ENCODE assay signal across 25 cellular contexts in the genomic region with DNA sequence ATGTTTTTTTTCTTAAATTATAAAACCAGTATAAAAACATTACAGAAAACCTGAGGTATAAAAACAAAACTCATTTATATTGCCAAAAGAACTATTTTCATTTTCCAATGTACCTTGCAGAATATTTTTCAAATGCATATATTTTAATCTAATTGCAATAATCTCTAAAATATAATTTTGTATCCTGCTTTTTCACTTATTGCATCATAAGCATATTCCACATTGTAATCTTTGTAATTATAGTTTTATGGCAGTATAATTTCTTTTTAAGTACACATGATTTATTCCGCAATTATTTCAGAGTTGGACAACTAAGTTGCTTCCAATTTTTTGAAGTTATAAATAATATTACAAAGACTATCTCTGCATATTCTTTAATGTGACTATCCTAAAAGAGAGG. TPM values are rescaled to one million over a fixed set of nuclear protein-coding genes. Genes with fewer than 3 reads are reported as not detected.
DNase-seq lines count a peak whose midpoint lies in the region; ATAC-seq, FAIRE-seq and TF ChIP-seq lines count a peak whose summit lies in the region.
"Had no signal": no experiment of that assay in that cellular context is flagged by ENCODE, and none has a peak within 500 bp of the region (broad histone marks: within the 10 kb centered on the region; RNA-seq: fewer than 3 reads in every experiment).

No MANE protein-coding gene starts in this region.

- H2BK120ac ChIP-seq in IMR-90 (ENCODE audit: low read depth, low read length): no peak overlapping the region

- H3K9me3 ChIP-seq in IMR-90 (ENCODE audit: control insufficient read depth, insufficient read depth, low read length): no peaks in the 10 kb centered on the region
- H3K9me3 ChIP-seq in small intestine (ENCODE audit: control insufficient read depth, low read depth): no peaks in the 10 kb centered on the region
- H3K9me3 ChIP-seq: BE2C, BLaER1 had no signal

- H4K91ac ChIP-seq in IMR-90 (ENCODE audit: insufficient read depth, low read depth, low read length): no peak overlapping the region

- H3K27ac ChIP-seq in IMR-90 (ENCODE audit: insufficient read depth, low read length) (no peak overlapping the region), small intestine (ENCODE audit: low read depth in 1 of 2, low read length in 1 of 2) (no peak overlapping the region)
- H3K27ac ChIP-seq: BLaER1 had no signal

- ATAC-seq in IMR-90 (ENCODE audit: low read depth) (no peak), HG03460 (IDR thresholded peaks at IDR 0.05; ENCODE audit: unreplicated experiment) (no peak)

- H3K4me3 ChIP-seq in IMR-90 (ENCODE audit: insufficient read depth, low read depth, low read length) (no peak overlapping the region), small intestine (ENCODE audit: low read depth in 1 of 2, low read length in 2 of 2) (no peak overlapping the region)
- H3K4me3 ChIP-seq: BLaER1 had no signal

- no peaks in the 10 kb centered on the region; the same call in 1 of the 2 replicates for H3K9me1 ChIP-seq in IMR-90 (ENCODE audit: insufficient read depth, low read length)

- TF ChIP-seq CTCF in IMR-90 (conservative IDR thresholded peaks at IDR 0.05; ENCODE audit: low read depth, low read length): no peak

- no peaks in the 10 kb centered on the region for H4K20me1 ChIP-seq in IMR-90 (ENCODE audit: insufficient read depth, low read length)
- H4K20me1 ChIP-seq: BLaER1 had no signal

- H4K8ac ChIP-seq in IMR-90 (ENCODE audit: low read depth in 2 of 2, low read length in 2 of 2): no peak overlapping the region

- no peak overlapping the region for H3K23ac ChIP-seq in IMR-90 (ENCODE audit: low read depth, low read length)

- dilution Hi-C loops in IMR-90 (cut with HindIII; ENCODE audit: low sequenced_read_pairs, unreplicated experiment): no loop called here

- no peak overlapping the region for H3K4ac ChIP-seq in IMR-90 (ENCODE audit: low read depth, low read length)

- TF ChIP-seq POLR2A in IMR-90 (IDR thresholded peaks at IDR 0.05; ENCODE audit: low read depth, low read length): no peak

- TF ChIP-seq RAD21 in IMR-90 (IDR thresholded peaks at IDR 0.05; ENCODE audit: low read length): no peak

- CTCF ChIA-PET in IMR-90 (lab: Yijun Ruan, JAX): no interaction called here

- no peak overlapping the region for H2AK9ac ChIP-seq in IMR-90 (replicated peaks; ENCODE audit: low read depth, low read length, poor library complexity)

- no peak overlapping the region for H2BK5ac ChIP-seq in IMR-90 (ENCODE audit: low read depth, low read length, poor library complexity, severe bottlenecking)

- in situ Hi-C loops in IMR-90 (cut with MboI; ENCODE audit: low sequenced_read_pairs): no loop called here

- DNase-seq in IMR-90 (no peak), small intestine (no peak), NCI-H524 treated with DMSO at 0.1 percent for 48 hours (lab: John Stamatoyannopoulos, UW) (no peak)
- DNase-seq in activated CD4-positive, alpha-beta T cell treated with anti-CD3 and anti-CD28 coated beads, Interleukin-2, amount 50 U/mL, for 4 hours: no peak
- DNase-seq: 8988T; ACHN; BE2C; C1 segment of cervical spinal cord; CD4-positive, alpha-beta memory T cell; CD4-positive, CD25-positive, alpha-beta regulatory T cell; CD8-positive, alpha-beta memory T cell; COR-L47; DMS 273 treated with DMSO at 0.1 percent for 48 hours; DMS153; DMS53; DMS79; DND-41; EL; GF-D8 had no signal

- no peak overlapping the region for H2AFZ ChIP-seq in IMR-90 (replicated peaks; ENCODE audit: low read length, poor library complexity)

- no peak overlapping the region for H3K56ac ChIP-seq in IMR-90 (ENCODE audit: extremely low read depth, insufficient read depth, low read length)

- H3K4me2 ChIP-seq in IMR-90 (ENCODE audit: low read depth, low read length): no peak overlapping the region
- H3K4me2 ChIP-seq: BLaER1 had no signal

- no peak overlapping the region for H3K14ac ChIP-seq in IMR-90 (replicated peaks; ENCODE audit: low read depth, low read length)

- H2BK15ac ChIP-seq in IMR-90 (ENCODE audit: low read depth, low read length): no peak overlapping the region

- no peaks in the 10 kb centered on the region; a peak in 1 of 4 replicates for H3K79me1 ChIP-seq in IMR-90 (ENCODE audit: low read depth in 1 of 2, low read length in 2 of 2)

- BruUV-seq in IMR-90 (replicated peaks; lab: Mats Ljungman, UMichigan): no TSS peak

- H3K4me1 ChIP-seq in IMR-90 (ENCODE audit: control insufficient read depth, insufficient read depth, low read length) (no peaks in the 10 kb centered on the region), small intestine (ENCODE audit: control insufficient read depth in 2 of 2, insufficient read depth in 1 of 2, low read depth in 1 of 2, low read length in 1 of 2) (no peaks in the 10 kb centered on the region)
- H3K4me1 ChIP-seq: BE2C, BLaER1 had no signal

- FAIRE-seq in G401.6 (lab: Jason Lieb, UNC) (peak; percentile 74), islet of Langerhans (lab: Jason Lieb, UNC) (peak; percentile 38), small intestine (lab: Jason Lieb, UNC) (peak; percentile 5)
- FAIRE-seq: GM19239 had no signal

- H3K36me3 ChIP-seq in IMR-90 (ENCODE audit: control insufficient read depth, insufficient read depth, low read length) (peaks cover 3% of the 10 kb centered on the region; the same call in 1 of the 2 replicates), small intestine (ENCODE audit: control insufficient read depth in 2 of 2, insufficient read depth in 2 of 2, low read length in 2 of 2) (no peaks in the 10 kb centered on the region)

- WGBS in IMR-90 (ENCODE audit: extremely low coverage in 2 of 2, insufficient read length in 1 of 2), 2 experiments: no CpG with 5 or more reads among the region's 1 CpG
- 16 to 76% (median 51%) methylated on average over 1 of the region's 1 CpG for whole genome bisulfite sequencing in small intestine, 3 donors

- H3K18ac ChIP-seq in IMR-90 (ENCODE audit: low read depth, low read length): no peak overlapping the region

- intact Hi-C loops in IMR-90 (cut with micrococcal nuclease): loop anchor here (5.0 kb wide), 1 partner anchor 85 kb away; no protein-coding TSS in a partner anchor

- H3K9ac ChIP-seq in IMR-90 (ENCODE audit: low read depth, low read length): no peak overlapping the region
- H3K9ac ChIP-seq: BLaER1 had no signal

- POLR2A ChIA-PET in IMR-90 (lab: Charles Lee; ENCODE audit: unreplicated experiment): no interaction called here

- H3K27me3 ChIP-seq in IMR-90 (ENCODE audit: control insufficient read depth, insufficient read depth, low read length) (no peaks in the 10 kb centered on the region), small intestine (ENCODE audit: control insufficient read depth in 2 of 2, insufficient read depth in 2 of 2, low read length in 2 of 2) (no peaks in the 10 kb centered on the region)
- H3K27me3 ChIP-seq: BE2C, BLaER1 had no signal

- no peak overlapping the region for H2AK5ac ChIP-seq in IMR-90 (ENCODE audit: low read depth, low read length)

- no peak overlapping the region for H2BK20ac ChIP-seq in IMR-90 (ENCODE audit: low read depth, low read length)

- H4K5ac ChIP-seq in IMR-90 (ENCODE audit: low read depth, low read length): no peak overlapping the region

TF ChIP-seq in IMR-90, 13 proteins besides CTCF, POLR2A, EP300 and RAD21:
- TF ChIP-seq CEBPB (IDR thresholded peaks at IDR 0.05; ENCODE audit: low read depth, low read length): peak; percentile 35; the same call in 1 of the 2 replicates
- TF ChIP-seq RFX5 (IDR thresholded peaks at IDR 0.05; ENCODE audit: low read depth, low read length): no peak
- no peak for TF ChIP-seq CHD1 (IDR thresholded peaks at IDR 0.05; ENCODE audit: low read depth, low read length)

RNA-seq across cellular contexts. Expression of gene SGCE, which starts 43.7 kb away (rescaled TPM):
- total RNA-seq in IMR-90 (2012; rRNA removed): 36.4 and 40.5 TPM in 2 replicates
- 32.3 and 39.4 TPM in 2 replicates for polyA plus RNA-seq in IMR-90 (2012; rRNA removed)
- polyA plus RNA-seq in IMR-90 (2012; cell fraction: cytosol; rRNA removed): 9.6 and 12.8 TPM in 2 replicates
- 5.2 and 39.6 TPM in 2 replicates for polyA plus RNA-seq in IMR-90 (2012; cell fraction: nucleus; rRNA removed; ENCODE audit: low replicate concordance)
- polyA plus RNA-seq in small intestine: 10 to 100 TPM in 1 of 3 donors, 1 to 10 TPM in 1, not detected in 1; 5.9 to 16.8 TPM
- polyA plus RNA-seq: CD14-positive monocyte had no signal
